In genomic region chr5:68161156-68161555, GRCh38 we compare ENCODE assay signal across 15 cellular contexts. TPM values are rescaled to one million over a fixed set of nuclear protein-coding genes. Genes with fewer than 3 reads are reported as not detected.
DNase-seq lines count a peak whose midpoint lies in the region; ATAC-seq and TF ChIP-seq lines count a peak whose summit lies in the region.
"Had no signal": no experiment of that assay in that cellular context is flagged by ENCODE, and none has a peak within 500 bp of the region (broad histone marks: within the 10 kb centered on the region; RNA-seq: fewer than 3 reads in every experiment).

No MANE protein-coding gene starts in this region.

- H3K27me3 ChIP-seq in right lobe of liver: no peaks in the 10 kb centered on the region
- H3K27me3 ChIP-seq: BLaER1 treated with 17β-estradiol and CSF1 and Interleukin-3, amounts not matched to agents 10 nM and 100 nM had no signal

- no peaks in the 10 kb centered on the region for H3K9me3 ChIP-seq in mucosa of descending colon
- no peaks in the 10 kb centered on the region for H3K9me3 ChIP-seq in right lobe of liver
- H3K9me3 ChIP-seq: BLaER1 treated with 17β-estradiol and CSF1 and Interleukin-3, amounts not matched to agents 10 nM and 100 nM had no signal

- H3K27ac ChIP-seq in VCaP (peak overlapping the region; percentile 24; the same call in 1 of the 2 replicates), right lobe of liver (no peak overlapping the region)
- H3K27ac ChIP-seq: BLaER1 treated with 17β-estradiol and CSF1 and Interleukin-3, amounts not matched to agents 10 nM and 100 nM had no signal

- 71% methylated on average over 3 of the region's 3 CpGs for WGBS in right lobe of liver (ENCODE audit: insufficient coverage, low coverage, low lambda C conversion rate, missing lambda C conversion rate)

- no peak for TF ChIP-seq CTCF in VCaP (conservative IDR thresholded peaks at IDR 0.05)
- no peak for TF ChIP-seq CTCF in mucosa of descending colon (IDR thresholded peaks at IDR 0.05)
- TF ChIP-seq CTCF in right lobe of liver (IDR thresholded peaks at IDR 0.05): no peak

- H3K4me3 ChIP-seq in mucosa of descending colon (no peak overlapping the region), right lobe of liver (no peak overlapping the region)
- H3K4me3 ChIP-seq: BLaER1 treated with 17β-estradiol and CSF1 and Interleukin-3, amounts not matched to agents 10 nM and 100 nM had no signal

- H3K36me3 ChIP-seq in mucosa of descending colon (ENCODE audit: low read depth) (no peaks in the 10 kb centered on the region), right lobe of liver (no peaks in the 10 kb centered on the region)
- H3K36me3 ChIP-seq: BLaER1 treated with 17β-estradiol and CSF1 and Interleukin-3, amounts not matched to agents 10 nM and 100 nM had no signal

- H3K4me1 ChIP-seq in mucosa of descending colon (ENCODE audit: low read depth): no peaks in the 10 kb centered on the region
- no peaks in the 10 kb centered on the region for H3K4me1 ChIP-seq in right lobe of liver
- H3K4me1 ChIP-seq: BLaER1 treated with 17β-estradiol and CSF1 and Interleukin-3, amounts not matched to agents 10 nM and 100 nM had no signal

- ATAC-seq in mucosa of descending colon: peak; percentile 15
- no peak for ATAC-seq in right lobe of liver
- no peak for ATAC-seq in GM21367 (IDR thresholded peaks at IDR 0.05; ENCODE audit: unreplicated experiment)
- ATAC-seq: CD8-positive, alpha-beta T cell had no signal

- intact Hi-C loops in mucosa of descending colon (cut with DNase I, micrococcal nuclease): no loop called here
- intact Hi-C loops in right lobe of liver (cut with DNase I): no loop called here

- peak; percentile 37 for DNase-seq in ELF-1 (ENCODE audit: low read depth, low spot score)
- peak; percentile 56 for DNase-seq in NCI-H69 (lab: John Stamatoyannopoulos, UW)
- no peak for DNase-seq in mucosa of descending colon
- DNase-seq in right lobe of liver: no peak
- no peak for DNase-seq in Kasumi-1 (lab: John Stamatoyannopoulos, UW)
- DNase-seq in NCI-H1092 (lab: John Stamatoyannopoulos, UW): no peak
- DNase-seq: CD8-positive, alpha-beta T cell; DMS 273 treated with DMSO at 0.1 percent for 48 hours; DMS53; DND-41; EL; H9 had no signal

- no peak for TF ChIP-seq POLR2A in right lobe of liver (IDR thresholded peaks at IDR 0.05)

RNA-seq across cellular contexts. Expression of gene PIK3R1, which starts 54.4 kb away (rescaled TPM):
- total RNA-seq in mucosa of descending colon: 100 to 1,000 TPM in 1 of 3 donors, 10 to 100 TPM in 2; 66.7 to 197 (median 74.9) TPM
- 100 to 1,000 TPM in 2 of 6 experiments, 10 to 100 TPM in 4; 36.3 to 173 (median 72.8) TPM for total RNA-seq in right lobe of liver

Comparison
In these comparisons a context has a peak if more than half of its experiments do, and no peak if none do; other contexts are left out.
1. DNase-seq: peak in ELF-1 (single experiment) and NCI-H69 (single experiment); none in mucosa of descending colon (0 of 3), right lobe of liver (0 of 3), Kasumi-1 (0 of 2) and NCI-H1092 (single experiment).